Comparison of ENCODE assay signal across 21 cellular contexts in genomic region chr10:95328013-95328412, GRCh38. TPM values are rescaled to one million over a fixed set of nuclear protein-coding genes. Genes with fewer than 3 reads are reported as not detected.
DNase-seq lines count a peak whose midpoint lies in the region; ATAC-seq and TF ChIP-seq lines count a peak whose summit lies in the region.
"Had no signal": no experiment of that assay in that cellular context is flagged by ENCODE, and none has a peak within 500 bp of the region (broad histone marks: within the 10 kb centered on the region; RNA-seq: fewer than 3 reads in every experiment).

No MANE protein-coding gene starts in this region.

- ATAC-seq in naive thymus-derived CD8-positive, alpha-beta T cell: no peak

- peaks cover 0 to 6% of the 10 kb centered on the region in 2 donors for H3K4me1 ChIP-seq in breast epithelium
- H3K4me1 ChIP-seq in ascending aorta: peaks cover 9 to 27% of the 10 kb centered on the region in 2 donors
- H3K4me1 ChIP-seq in subcutaneous abdominal adipose tissue (ENCODE audit: control insufficient read depth in 5 of 5, insufficient read depth in 5 of 5, low read length in 5 of 5): peaks cover 0 to 21% (median 14%) of the 10 kb centered on the region in 5 donors

- DNase-seq in breast epithelium (ENCODE audit: low spot score in 2 of 2) (no peak), MCF 10A (ENCODE audit: unreplicated experiment) (no peak), ascending aorta (ENCODE audit: low spot score in 2 of 2) (no peak), occipital lobe (lab: John Stamatoyannopoulos, UW) (peak; percentile 37), NCI-H2171 treated with DMSO at 0.1 percent for 48 hours (lab: John Stamatoyannopoulos, UW) (no peak), NCI-H526 treated with DMSO at 0.1 percent for 48 hours (lab: John Stamatoyannopoulos, UW) (no peak)
- DNase-seq in naive thymus-derived CD8-positive, alpha-beta T cell: no peak
- DNase-seq: 8988T; activated CD4-positive, alpha-beta T cell treated with anti-CD3 and anti-CD28 coated beads for 4 hours; amniotic stem cell; C1 segment of cervical spinal cord; glutamatergic neuron; NCI-H446; stimulated activated CD4-positive, alpha-beta T cell treated with anti-CD3 and anti-CD28 coated beads, Interleukin-4, amount 100 ng/mL, for 1 hour had no signal

- H3K27me3 ChIP-seq in breast epithelium: no peaks in the 10 kb centered on the region
- H3K27me3 ChIP-seq in ascending aorta: no peaks in the 10 kb centered on the region
- H3K27me3 ChIP-seq in subcutaneous abdominal adipose tissue (ENCODE audit: control insufficient read depth in 5 of 5, insufficient read depth in 4 of 5, low read length in 5 of 5): no peaks in the 10 kb centered on the region
- H3K27me3 ChIP-seq: Peyer's patch had no signal

- CTCF ChIA-PET in MCF 10A (lab: Yijun Ruan, JAX): interaction anchor here (0.6 to 2.3 kb wide), 3 partner anchors 12 to 85 kb away, joined by 3 to 9 read pairs (median 5); no protein-coding TSS in a partner anchor

- intact Hi-C loops in breast epithelium (cut with DNase I; ENCODE audit: low total_unique reads): no loop called here
- intact Hi-C loops in MCF 10A (cut with micrococcal nuclease): no loop called here
- intact Hi-C loops in ascending aorta (cut with DNase I): no loop called here

- H3K4me1 Mint-ChIP-seq in MCF 10A (ENCODE audit: insufficient read depth, unreplicated experiment): peaks cover 8% of the 10 kb centered on the region
- no peaks in the 10 kb centered on the region for H3K4me1 Mint-ChIP-seq in naive thymus-derived CD8-positive, alpha-beta T cell
- H3K4me1 Mint-ChIP-seq: activated naive CD4-positive, alpha-beta T cell treated with anti-CD3 and anti-CD28 coated beads, Interleukin-2, amount 50 U/mL, for 24 hours had no signal

- BruUV-seq in MCF 10A (replicated peaks; lab: Mats Ljungman, UMichigan): no TSS peak

- H3K27me3 Mint-ChIP-seq in MCF 10A (ENCODE audit: insufficient read depth, unreplicated experiment): no peaks in the 10 kb centered on the region
- no peaks in the 10 kb centered on the region for H3K27me3 Mint-ChIP-seq in naive thymus-derived CD8-positive, alpha-beta T cell
- H3K27me3 Mint-ChIP-seq: activated naive CD4-positive, alpha-beta T cell treated with anti-CD3 and anti-CD28 coated beads, Interleukin-2, amount 50 U/mL, for 24 hours had no signal

- no peaks in the 10 kb centered on the region for H3K9me3 Mint-ChIP-seq in MCF 10A (ENCODE audit: unreplicated experiment)
- H3K9me3 Mint-ChIP-seq in naive thymus-derived CD8-positive, alpha-beta T cell: no peaks in the 10 kb centered on the region
- H3K9me3 Mint-ChIP-seq: activated naive CD4-positive, alpha-beta T cell treated with anti-CD3 and anti-CD28 coated beads, Interleukin-2, amount 50 U/mL, for 24 hours; activated T-helper 2 cell treated with anti-CD3 and anti-CD28 coated beads, Interferon-gamma antibody, Interleukin-2, Interleukin-4, amounts not matched to agents 10 μg/mL and 5 μg/mL and 100 μg/mL, durations not matched to agents 14 hours and 24 hours and 36 hours; nephron; T-helper 2 cell treated with Interferon-gamma antibody and Interleukin-4, amounts not matched to agents 5 μg/mL and 100 μg/mL, for 36 hours had no signal

- H3K27ac Mint-ChIP-seq in MCF 10A (ENCODE audit: low read depth, unreplicated experiment): no peak overlapping the region
- H3K27ac Mint-ChIP-seq in naive thymus-derived CD8-positive, alpha-beta T cell: no peak overlapping the region
- H3K27ac Mint-ChIP-seq: activated naive CD4-positive, alpha-beta T cell treated with anti-CD3 and anti-CD28 coated beads, Interleukin-2, amount 50 U/mL, for 24 hours; activated T-helper 2 cell treated with anti-CD3 and anti-CD28 coated beads, Interferon-gamma antibody, Interleukin-2, Interleukin-4, amounts not matched to agents 10 μg/mL and 5 μg/mL and 100 μg/mL, durations not matched to agents 14 hours and 24 hours and 36 hours; T-helper 2 cell treated with Interferon-gamma antibody and Interleukin-4, amounts not matched to agents 5 μg/mL and 100 μg/mL, for 36 hours had no signal

- H3K27ac ChIP-seq in breast epithelium (peak overlapping the region; percentile 71 to 73), ascending aorta (peak overlapping the region; percentile 31 to 96), subcutaneous abdominal adipose tissue (ENCODE audit: low read depth, low read length) (peak overlapping the region; percentile 75)
- H3K27ac ChIP-seq: lower lobe of right lung had no signal

- H3K36me3 ChIP-seq in breast epithelium (no peaks in the 10 kb centered on the region), ascending aorta (peaks cover 80 to 93% of the 10 kb centered on the region in 2 donors), subcutaneous abdominal adipose tissue (ENCODE audit: control insufficient read depth in 5 of 5, insufficient read depth in 5 of 5, low read length in 5 of 5) (peaks cover 29 to 85% (median 68%) of the 10 kb centered on the region in 5 donors)
- H3K36me3 ChIP-seq: Peyer's patch had no signal

- H3K4me3 ChIP-seq in breast epithelium (no peak overlapping the region), ascending aorta (no peak overlapping the region), subcutaneous abdominal adipose tissue (ENCODE audit: low read depth in 1 of 5, low read length in 5 of 5) (no peak overlapping the region)
- H3K4me3 ChIP-seq: lower lobe of right lung, Peyer's patch had no signal

- H3K9ac ChIP-seq in subcutaneous abdominal adipose tissue (ENCODE audit: low read length in 5 of 5): no peak overlapping the region

- no peak for TF ChIP-seq CTCF in breast epithelium (IDR thresholded peaks at IDR 0.05)
- TF ChIP-seq CTCF in MCF 10A (IDR thresholded peaks at IDR 0.05; ENCODE audit: unreplicated experiment): no peak
- TF ChIP-seq CTCF in ascending aorta (IDR thresholded peaks at IDR 0.05): no peak

- no peaks in the 10 kb centered on the region for H3K9me3 ChIP-seq in breast epithelium
- H3K9me3 ChIP-seq in ascending aorta: no peaks in the 10 kb centered on the region
- H3K9me3 ChIP-seq in subcutaneous abdominal adipose tissue (ENCODE audit: control insufficient read depth in 5 of 5, low read length in 5 of 5): no peaks in the 10 kb centered on the region
- H3K9me3 ChIP-seq: lower lobe of right lung, Peyer's patch had no signal

- H3K36me3 Mint-ChIP-seq in MCF 10A (ENCODE audit: insufficient read depth, unreplicated experiment): no peaks in the 10 kb centered on the region
- H3K36me3 Mint-ChIP-seq in naive thymus-derived CD8-positive, alpha-beta T cell: no peaks in the 10 kb centered on the region
- H3K36me3 Mint-ChIP-seq: activated naive CD4-positive, alpha-beta T cell treated with anti-CD3 and anti-CD28 coated beads, Interleukin-2, amount 50 U/mL, for 24 hours had no signal

- POLR2A ChIA-PET in MCF 10A (lab: Yijun Ruan, JAX): no interaction called here
- POLR2A ChIA-PET in naive thymus-derived CD8-positive, alpha-beta T cell (lab: Charles Lee): no interaction called here

- no peak overlapping the region for H3K4me3 Mint-ChIP-seq in MCF 10A (ENCODE audit: unreplicated experiment)
- H3K4me3 Mint-ChIP-seq in naive thymus-derived CD8-positive, alpha-beta T cell: no peak overlapping the region
- H3K4me3 Mint-ChIP-seq: activated naive CD4-positive, alpha-beta T cell treated with anti-CD3 and anti-CD28 coated beads, Interleukin-2, amount 50 U/mL, for 24 hours; nephron; T-helper 2 cell treated with Interferon-gamma antibody and Interleukin-4, amounts not matched to agents 5 μg/mL and 100 μg/mL, for 36 hours had no signal

- no peak for TF ChIP-seq POLR2A in breast epithelium (IDR thresholded peaks at IDR 0.05)

RNA-seq across cellular contexts. Expression of gene PDLIM1, which starts 37.2 kb away (rescaled TPM):
- total RNA-seq in breast epithelium (100 to 1,000 TPM in 1 of 3 donors, 10 to 100 TPM in 2; 80.8 to 143 (median 87.7) TPM), MCF 10A (2022) (74.6 and 98.1 TPM in 2 replicates), ascending aorta (191 TPM), occipital lobe (1.4 TPM)
- 1 to 10 TPM; 4.5 TPM for total RNA-seq in naive thymus-derived CD8-positive, alpha-beta T cell
- polyA plus RNA-seq in naive thymus-derived CD8-positive, alpha-beta T cell: 10 to 100 TPM in 1 of 3 donors, 1 to 10 TPM in 1, under 1 TPM in 1; 0.48 to 15.2 (median 1.1) TPM

Comparison
In these comparisons a context has a peak if more than half of its experiments do, and no peak if none do; other contexts are left out.
1. RNA of gene PDLIM1, which starts 37.2 kb away (total RNA-seq): 191 TPM in ascending aorta (single experiment), 74.6 to 98.1 TPM in MCF 10A and 80.8 to 143 TPM in breast epithelium; 4.5 TPM in naive thymus-derived CD8-positive, alpha-beta T cell and 1.4 TPM in occipital lobe (single experiment); every median in the first group is over 10 times any median in the second.
2. Peak in every context shown above with its lines, with median percentiles within 50 percentile points of each other: H3K27ac ChIP-seq.